Comparison of ENCODE assay signal across 9 cellular contexts in the genomic region with DNA sequence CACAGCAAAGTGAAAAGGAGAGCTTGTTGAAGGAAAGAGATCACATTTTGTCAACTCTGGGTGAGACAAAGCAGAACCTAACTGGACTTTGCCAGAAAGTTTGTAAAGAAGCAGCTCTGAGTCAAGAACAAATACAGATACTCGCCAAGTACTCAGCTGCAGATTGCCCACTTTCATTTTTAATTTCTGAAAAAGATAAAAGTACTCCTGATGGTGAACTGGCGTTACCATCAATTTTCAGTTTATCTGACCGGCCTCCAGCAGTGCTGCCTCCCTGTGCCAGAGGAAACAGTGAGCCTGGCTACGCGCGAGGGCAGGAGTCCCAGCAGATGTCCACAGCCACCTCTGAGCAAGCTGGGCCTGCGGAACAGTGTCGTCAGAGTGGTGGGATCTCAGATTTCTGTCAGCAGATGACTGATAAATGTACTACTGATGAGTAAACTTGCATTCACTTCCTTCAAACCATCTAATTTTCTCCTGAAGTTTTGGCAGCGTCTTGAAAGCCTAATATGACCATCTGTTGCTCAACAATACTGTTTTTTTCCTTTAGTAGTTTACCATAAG. TPM values are rescaled to one million over a fixed set of nuclear protein-coding genes. Genes with fewer than 3 reads are reported as not detected.
DNase-seq lines count a peak whose midpoint lies in the region; ATAC-seq and TF ChIP-seq lines count a peak whose summit lies in the region.
"Had no signal": no experiment of that assay in that cellular context is flagged by ENCODE, and none has a peak within 500 bp of the region (broad histone marks: within the 10 kb centered on the region; RNA-seq: fewer than 3 reads in every experiment).

No MANE protein-coding gene starts in this region.

- DNase-seq in GM06990 (ENCODE audit: extremely low read depth, insufficient read length) (peak; percentile 60), glomerular endothelial cell (ENCODE audit: extremely low read depth, low read depth, low spot score) (peak; percentile 77), NCI-H1417 (lab: John Stamatoyannopoulos, UW) (no peak), NCI-H2196 treated with DMSO at 0.1 percent for 48 hours (lab: John Stamatoyannopoulos, UW; ENCODE audit: unreplicated experiment) (no peak), prostate gland (ENCODE audit: low spot score) (no peak)
- peak; percentile 65 for DNase-seq in activated CD8-positive, alpha-beta memory T cell treated with anti-CD3 and anti-CD28 coated beads for 24 hours
- peak; percentile 52 to 64 for DNase-seq in stimulated activated CD4-positive, alpha-beta T cell treated with anti-CD3 and anti-CD28 coated beads, Interleukin-15, amount 100 ng/mL, for 48 hours (ENCODE audit: low read depth in 2 of 2)

- H3K27ac ChIP-seq in prostate gland = no peak overlapping the region
- H3K27ac ChIP-seq: KMS-11 had no signal

- intact Hi-C loops in prostate gland (cut with DNase I) = loop anchor here (5.0 kb wide), 1 partner anchor 40 kb away; no protein-coding TSS in a partner anchor

- H3K36me3 ChIP-seq in GM06990 (ENCODE audit: control insufficient read depth, insufficient read depth, low read length) (peaks cover 2% of the 10 kb centered on the region), prostate gland (no peaks in the 10 kb centered on the region)

- H3K27me3 ChIP-seq in GM06990 (replicated peaks; ENCODE audit: control insufficient read depth, insufficient read depth, low read length) (no peaks in the 10 kb centered on the region), prostate gland (replicated peaks; ENCODE audit: insufficient read depth) (no peaks in the 10 kb centered on the region)

- TF ChIP-seq CTCF in GM06990 (IDR thresholded peaks at IDR 0.05; ENCODE audit: insufficient read depth, low read length, poor library complexity, severe bottlenecking) (peak; percentile 4), prostate gland (IDR thresholded peaks at IDR 0.05) (no peak)

- no peaks in the 10 kb centered on the region for H3K4me1 ChIP-seq in prostate gland (replicated peaks)

- H3K9me3 ChIP-seq in prostate gland = no peaks in the 10 kb centered on the region

- ATAC-seq in HG02884 (IDR thresholded peaks at IDR 0.05; ENCODE audit: unreplicated experiment) = peak; percentile 79

- 78% methylated on average over 9 of the region's 9 CpGs for WGBS in prostate gland

- H3K4me3 ChIP-seq in GM06990 (replicated peaks; ENCODE audit: low read depth, low read length) = peak overlapping the region; percentile 31
- no peak overlapping the region for H3K4me3 ChIP-seq in prostate gland

- TF ChIP-seq POLR2A in prostate gland (IDR thresholded peaks at IDR 0.05) = no peak

RNA-seq across cellular contexts. Expression of a gene that starts 43.8 kb away (rescaled TPM):
- total RNA-seq in glomerular endothelial cell (17.1 and 21.5 TPM in 2 replicates), prostate gland (10 to 100 TPM; 42.4 to 46.2 TPM)

Comparison
In these comparisons a context has a peak if more than half of its experiments do, and no peak if none do; other contexts are left out.
1. DNase-seq: peak in GM06990 (single experiment), activated CD8-positive, alpha-beta memory T cell treated with anti-CD3 and anti-CD28 coated beads for 24 hours (single experiment), glomerular endothelial cell (single experiment) and stimulated activated CD4-positive, alpha-beta T cell treated with anti-CD3 and anti-CD28 coated beads, Interleukin-15, amount 100 ng/mL, for 48 hours (2 of 2); none in NCI-H1417 (0 of 3), NCI-H2196 treated with DMSO at 0.1 percent for 48 hours (single experiment) and prostate gland (single experiment).